In genomic region chr5:97750576-97750975, GRCh38 we compare ENCODE assay signal across 22 cellular contexts.
"Had no signal": no experiment of that assay in that cellular context is flagged by ENCODE, and none has a peak within 500 bp of the region (broad histone marks: within the 10 kb centered on the region; RNA-seq: fewer than 3 reads in every experiment).

No MANE protein-coding gene starts in this region.

- H3K27ac ChIP-seq: cardiac muscle cell, KMS-11, Peyer's patch, RWPE1, SJSA1 had no signal

- H3K36me3 ChIP-seq: cardiac muscle cell, Peyer's patch, SJSA1 had no signal

- H3K4me1 ChIP-seq: Peyer's patch, SJSA1 had no signal

- H3K4me3 ChIP-seq: cardiac muscle cell, Peyer's patch, SJSA1 had no signal

- DNase-seq: activated B cell treated with CpG ODN at 0.5 μM for 24 hours; activated CD4-positive, alpha-beta memory T cell treated with anti-CD3 and anti-CD28 coated beads, Interleukin-2, amount 10 ng/mL, durations not matched to agents 7 days and 5 days; activated CD4-positive, alpha-beta T cell treated with anti-CD3 and anti-CD28 coated beads, Interleukin-2, amount 10 ng/mL, durations not matched to agents 7 days and 5 days; activated gamma-delta T cell; activated naive CD4-positive, alpha-beta T cell treated with anti-CD3 and anti-CD28 coated beads for 36 hours; activated T-cell treated with anti-CD3 and anti-CD28 coated beads for 4 hours; activated T-cell treated with anti-CD3 and anti-CD28 coated beads, Interleukin-2, amount 50 U/mL, for 48 hours; amygdala; NCI-H1105; NCI-H1436; NCI-H1694 treated with DMSO at 0.1 percent for 48 hours; NCI-H2081; NCI-H524; Peyer's patch; Right ventricle myocardium superior; T-helper 17 cell; T-helper 9 cell had no signal

- H3K27me3 ChIP-seq: cardiac muscle cell, Peyer's patch, SJSA1 had no signal

- ATAC-seq: activated T-helper 17 cell treated with anti-CD3 and anti-CD28 coated beads, Interleukin-2, amount 50 U/mL, for 72 hours; T-helper 17 cell had no signal
